In genomic region chr16:16001856-16002255, GRCh38 we compare ENCODE assay signal across 20 cellular contexts. TPM values are rescaled to one million over a fixed set of nuclear protein-coding genes. Genes with fewer than 3 reads are reported as not detected.
DNase-seq lines count a peak whose midpoint lies in the region; ATAC-seq, FAIRE-seq and TF ChIP-seq lines count a peak whose summit lies in the region.
"Had no signal": no experiment of that assay in that cellular context is flagged by ENCODE, and none has a peak within 500 bp of the region (broad histone marks: within the 10 kb centered on the region; RNA-seq: fewer than 3 reads in every experiment).

No MANE protein-coding gene starts in this region.

- H3K9me3 ChIP-seq in A549 (no peaks in the 10 kb centered on the region), BLaER1 (peaks cover 7% of the 10 kb centered on the region; the same call in 1 of the 2 replicates), T-helper 17 cell (ENCODE audit: control insufficient read depth, low read length, poor library complexity, severe bottlenecking) (no peaks in the 10 kb centered on the region), H9 (ENCODE audit: control insufficient read depth, low read depth, low read length) (no peaks in the 10 kb centered on the region)
- H3K9me3 ChIP-seq: SJCRH30 had no signal

- H4K5ac ChIP-seq in H9 (ENCODE audit: insufficient read length, low read depth, low read length) = no peak overlapping the region

- H3K4me3 Mint-ChIP-seq in T-helper 17 cell (no peak overlapping the region), H9 (no peak overlapping the region)
- H3K4me3 Mint-ChIP-seq: CD8-positive, alpha-beta T cell; GM23338 had no signal

- no peak overlapping the region for H3K56ac ChIP-seq in H9 (ENCODE audit: insufficient read length, low read depth, low read length)

- CTCF ChIA-PET in A549 (lab: Yijun Ruan, JAX) = no interaction called here

- H2AFZ ChIP-seq in H9 (ENCODE audit: low read length) = no peak overlapping the region
- H2AFZ ChIP-seq: GM23338, PC-9 had no signal

- H3K9ac ChIP-seq in BLaER1 = no peak overlapping the region
- H3K9ac ChIP-seq in H9 (ENCODE audit: extremely low read depth, insufficient read length, low read length) = no peak overlapping the region

- H2BK5ac ChIP-seq in H9 (ENCODE audit: insufficient read length, low read length) = no peak overlapping the region

- H3K23ac ChIP-seq in H9 (ENCODE audit: insufficient read length, low read depth, low read length) = no peak overlapping the region

- H3K79me2 ChIP-seq in H9 (ENCODE audit: insufficient read depth, low read length) = peaks cover 3% of the 10 kb centered on the region; the same call in 1 of the 2 replicates

- peaks cover 33% of the 10 kb centered on the region for H3K4me1 Mint-ChIP-seq in T-helper 17 cell
- peaks cover 15 to 17% of the 10 kb centered on the region in 2 experiments for H3K4me1 Mint-ChIP-seq in H9

- peak overlapping the region; percentile 7; the same call in 2 of the 3 replicates for H3K4me2 ChIP-seq in A549
- peak overlapping the region; percentile 13 for H3K4me2 ChIP-seq in BLaER1
- H3K4me2 ChIP-seq in H9 (ENCODE audit: insufficient read depth, insufficient read length, low read length) = no peak overlapping the region
- H3K4me2 ChIP-seq: GM23338, PC-9 had no signal

- no peak overlapping the region for H3T11ph ChIP-seq in H9 (ENCODE audit: low read length)

- H2BK12ac ChIP-seq in H9 (ENCODE audit: insufficient read length, low read depth, low read length) = no peak overlapping the region

- no peaks in the 10 kb centered on the region for H3K9me3 Mint-ChIP-seq in H9
- H3K9me3 Mint-ChIP-seq: CD8-positive, alpha-beta T cell; GM23338 had no signal

- no peak for FAIRE-seq in A549 (lab: Jason Lieb, UNC)
- FAIRE-seq: GM12891 had no signal

- no peak for TF ChIP-seq EP300 in A549 (IDR thresholded peaks at IDR 0.05)

- H2BK120ac ChIP-seq in H9 (ENCODE audit: low read depth, low read length, poor library complexity, severe bottlenecking) = no peak overlapping the region

- no peak overlapping the region for H2BK15ac ChIP-seq in H9 (ENCODE audit: low read depth, low read length)

- H3K27ac ChIP-seq in A549 (peak overlapping the region in 1 of 2 experiments; percentile 57; a peak in 3 of 6 replicates), BLaER1 (peak overlapping the region; percentile 39; the same call in 1 of the 2 replicates), H9 (ENCODE audit: insufficient read length, low read depth, low read length) (no peak overlapping the region)
- H3K27ac ChIP-seq: PC-9, SJCRH30 had no signal

- no peak overlapping the region for H2AK5ac ChIP-seq in H9 (ENCODE audit: insufficient read length, low read length)

- TF ChIP-seq CTCF in A549 (IDR thresholded peaks at IDR 0.05) = no peak
- no peak for TF ChIP-seq CTCF in H9 (conservative IDR thresholded peaks at IDR 0.05)

- H3K4me1 ChIP-seq in A549 = peaks cover 82% of the 10 kb centered on the region
- peaks cover 70% of the 10 kb centered on the region for H3K4me1 ChIP-seq in BLaER1
- no peaks in the 10 kb centered on the region for H3K4me1 ChIP-seq in H9 (ENCODE audit: insufficient read depth, low read length)

- H3K27me3 Mint-ChIP-seq in T-helper 17 cell = no peaks in the 10 kb centered on the region
- no peaks in the 10 kb centered on the region; the same call in 1 of the 2 replicates for H3K27me3 Mint-ChIP-seq in H9 (ENCODE audit: low read depth)

- H3K36me3 ChIP-seq in BLaER1 = peaks cover 22% of the 10 kb centered on the region; the same call in 1 of the 2 replicates
- H3K36me3 ChIP-seq: SJCRH30 had no signal

- peaks cover 4% of the 10 kb centered on the region for H3K36me3 Mint-ChIP-seq in T-helper 17 cell (ENCODE audit: low read depth)
- H3K36me3 Mint-ChIP-seq in H9 (ENCODE audit: insufficient read depth in 1 of 3, low read depth in 3 of 3) = peaks cover 0 to 4% (median 0%) of the 10 kb centered on the region in 3 experiments; a peak in 1 of 7 replicates

- H3K27me3 ChIP-seq in BLaER1 = no peaks in the 10 kb centered on the region
- H3K27me3 ChIP-seq in H9 (ENCODE audit: insufficient read depth, low read length) = no peaks in the 10 kb centered on the region
- H3K27me3 ChIP-seq: SJCRH30 had no signal

- TF ChIP-seq RAD21 in A549 (conservative IDR thresholded peaks at IDR 0.05 in 1 of 2, IDR thresholded peaks at IDR 0.05 in 1 of 2) = no peak

- no peaks in the 10 kb centered on the region for H3K23me2 ChIP-seq in H9 (ENCODE audit: insufficient read length, low read depth, low read length, poor library complexity, severe bottlenecking)

- POLR2A ChIA-PET in A549 (lab: Yijun Ruan, JAX) = no interaction called here

- H3K79me1 ChIP-seq in H9 (ENCODE audit: insufficient read depth, low read depth, low read length, poor library complexity, severe bottlenecking) = peaks cover 6% of the 10 kb centered on the region

- H3K27ac Mint-ChIP-seq in T-helper 17 cell (peak overlapping the region; percentile 30), H9 (no peak overlapping the region)
- H3K27ac Mint-ChIP-seq: CD8-positive, alpha-beta T cell; GM23338 had no signal

- no peak overlapping the region for H3K14ac ChIP-seq in H9 (ENCODE audit: insufficient read depth, low read length)

- H3K4ac ChIP-seq in H9 (ENCODE audit: low read depth, low read length) = no peak overlapping the region

- H4K91ac ChIP-seq in H9 (ENCODE audit: insufficient read length, low read depth, low read length) = no peak overlapping the region

- no peaks in the 10 kb centered on the region for H4K20me1 ChIP-seq in BLaER1
- H4K20me1 ChIP-seq in H9 (ENCODE audit: control insufficient read depth, insufficient read depth, insufficient read length) = no peaks in the 10 kb centered on the region

- no peak overlapping the region for H4K8ac ChIP-seq in H9 (replicated peaks; ENCODE audit: insufficient read length, low read depth, low read length)

- ATAC-seq in A549 (no peak), T-helper 17 cell (no peak)
- ATAC-seq: CD8-positive, alpha-beta T cell; GM23338 had no signal

- TF ChIP-seq POLR2A in A549 (IDR thresholded peaks at IDR 0.05; ENCODE audit: low read length) = no peak

- WGBS in A549 (ENCODE audit: missing lambda C conversion rate) = 77% methylated on average over 4 of the region's 4 CpGs
- no CpG with 5 or more reads among the region's 4 CpGs for WGBS in H9 (ENCODE audit: extremely low coverage, insufficient read length, low lambda C conversion rate)

- H2BK20ac ChIP-seq in H9 (ENCODE audit: low read depth, low read length, poor library complexity, severe bottlenecking) = no peak overlapping the region

- no peak overlapping the region for H3K4me3 ChIP-seq in A549
- no peak overlapping the region for H3K4me3 ChIP-seq in BLaER1
- H3K4me3 ChIP-seq: GM23338, PC-9, SJCRH30 had no signal

- no peak for DNase-seq in A549 (ENCODE audit: low read depth in 1 of 2, low spot score in 1 of 2)
- DNase-seq in T-helper 17 cell = no peak
- DNase-seq in lung microvascular endothelial cell (ENCODE audit: low read depth in 2 of 2) = peak; percentile 30 to 47
- no peak for DNase-seq in ureter (ENCODE audit: low spot score)
- DNase-seq in H9 = no peak
- no peak for DNase-seq in GM19238 (ENCODE audit: insufficient read length, low spot score)
- DNase-seq: Calu3; CD8-positive, alpha-beta T cell; DMS53; EL; KG1; NCI-H1105 treated with DMSO at 0.1 percent for 48 hours; NCI-H1694 treated with DMSO at 0.1 percent for 48 hours; NCI-H2227 treated with DMSO at 0.1 percent for 48 hours; NCI-H526; PC-9; SJCRH30 had no signal

- H3K18ac ChIP-seq in H9 (ENCODE audit: insufficient read length, low read depth, low read length) = no peak overlapping the region

TF ChIP-seq in A549, 52 proteins besides CTCF, POLR2A, EP300 and RAD21 (continues in another document):
- no peak for TF ChIP-seq PBX3 (IDR thresholded peaks at IDR 0.05)
- no peak for TF ChIP-seq JUNB (IDR thresholded peaks at IDR 0.05)
- no peak for TF ChIP-seq FOSL2 (IDR thresholded peaks at IDR 0.05)
- no peak for TF ChIP-seq FOSL2 (CRISPR knock-in tag; IDR thresholded peaks at IDR 0.05)
- no peak for TF ChIP-seq SREBF2 (IDR thresholded peaks at IDR 0.05)
- no peak for TF ChIP-seq KDM5A (IDR thresholded peaks at IDR 0.05)
- TF ChIP-seq TP53 (CRISPR knock-in tag; IDR thresholded peaks at IDR 0.05) = no peak
- no peak for TF ChIP-seq SMC3 (IDR thresholded peaks at IDR 0.05)
- TF ChIP-seq GATA3 (IDR thresholded peaks at IDR 0.05; ENCODE audit: borderline replicate concordance) = no peak
- no peak for TF ChIP-seq HOXB5 (CRISPR knock-in tag; IDR thresholded peaks at IDR 0.05)
- TF ChIP-seq HEYL (CRISPR knock-in tag; IDR thresholded peaks at IDR 0.05) = no peak
- no peak for TF ChIP-seq BHLHE40 (IDR thresholded peaks at IDR 0.05; ENCODE audit: low read depth, low read length)
- no peak for TF ChIP-seq HDAC2 (IDR thresholded peaks at IDR 0.05)
- TF ChIP-seq CHD4 (IDR thresholded peaks at IDR 0.05; ENCODE audit: borderline replicate concordance) = no peak
- no peak for TF ChIP-seq ZSCAN20 (CRISPR knock-in tag; IDR thresholded peaks at IDR 0.05)
- no peak for TF ChIP-seq FOXS1 (CRISPR knock-in tag; IDR thresholded peaks at IDR 0.05)

RNA-seq across cellular contexts. Expression of gene ABCC1, which starts 52.4 kb away (rescaled TPM):
- 56.5 and 108 TPM in 2 replicates for polyA plus RNA-seq in A549 (2011; rRNA removed)
- polyA plus RNA-seq in A549 (2012; cell fraction: cytosol; rRNA removed) = 59.3 and 77.9 TPM in 2 replicates
- 184 and 231 TPM in 2 replicates for polyA plus RNA-seq in A549 (2012; cell fraction: nucleus; rRNA removed)
- 86.7 to 93.8 TPM (median 90.7 TPM) in 3 replicates for polyA plus RNA-seq in A549 (2017; fragmentation: RNase III; extraction: RNeasy Plus Mini Kit Qiagen cat#74134 plus additional on column Dnase treatment)
- polyA minus RNA-seq in A549 (2011; rRNA and poly(A)+ RNA removed) = 359 and 414 TPM in 2 replicates
- 10 to 100 TPM; 66.0 to 67.0 TPM for total RNA-seq in T-helper 17 cell
- 16.6 and 25.4 TPM in 2 replicates for total RNA-seq in lung microvascular endothelial cell
- total RNA-seq in ureter = 46.9 TPM
- total RNA-seq in H9 (2021) = 51.7 and 56.4 TPM in 2 replicates

Comparison
In these comparisons a context has a peak if more than half of its experiments do, and no peak if none do; other contexts are left out.
1. DNase-seq: peak in lung microvascular endothelial cell (2 of 2); none in A549 (0 of 2), T-helper 17 cell (0 of 3), ureter (single experiment), H9 (single experiment) and GM19238 (single experiment).